7 cellular contexts compared by ENCODE assay signal in the genomic region with DNA sequence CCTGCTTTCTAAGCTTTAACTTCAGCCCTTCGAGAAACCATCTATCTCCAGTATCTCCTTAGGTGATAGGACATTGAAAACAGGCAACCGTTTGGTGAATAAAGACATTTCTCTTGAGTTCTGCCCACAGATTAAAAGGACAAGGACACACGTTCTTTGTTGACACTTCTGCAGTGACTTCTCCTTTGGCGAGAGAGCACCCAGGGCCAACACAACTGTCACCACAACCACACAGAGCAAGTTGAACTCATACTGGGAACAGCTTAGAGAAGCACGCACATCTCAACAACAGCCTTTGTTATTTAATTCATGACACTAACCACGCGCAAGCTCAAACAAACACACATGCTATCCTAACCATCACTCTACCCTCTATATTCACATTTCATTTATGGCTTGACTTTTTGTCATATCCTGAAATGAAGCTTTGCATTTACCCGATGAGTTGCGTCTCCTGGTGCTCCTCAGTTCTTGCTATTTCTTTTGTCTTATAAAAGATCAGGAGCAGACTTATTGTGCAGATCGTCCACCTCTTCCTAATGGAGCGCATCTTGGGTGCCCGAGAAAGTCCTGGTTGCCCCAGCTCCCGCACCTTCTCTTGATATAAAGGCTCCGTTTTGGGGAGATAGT. TPM values are rescaled to one million over a fixed set of nuclear protein-coding genes. Genes with fewer than 3 reads are reported as not detected.
DNase-seq lines count a peak whose midpoint lies in the region; ATAC-seq lines count a peak whose summit lies in the region.

No MANE protein-coding gene starts in this region.

- no peaks in the 10 kb centered on the region for H3K9me3 Mint-ChIP-seq in central memory CD8-positive, alpha-beta T cell

- H3K27ac Mint-ChIP-seq in central memory CD8-positive, alpha-beta T cell (ENCODE audit: low read depth), result peak overlapping the region; percentile 98

- peak overlapping the region; percentile 17 for H3K9ac ChIP-seq in HUES6 (ENCODE audit: low read length)

- peak; percentile 6 for ATAC-seq in central memory CD8-positive, alpha-beta T cell (replicated peaks; ENCODE audit: extremely low read depth, poor library complexity, severe bottlenecking)
- no peak for ATAC-seq in GM18867 (IDR thresholded peaks at IDR 0.05; ENCODE audit: unreplicated experiment)

- peaks cover 61% of the 10 kb centered on the region for H3K4me1 Mint-ChIP-seq in central memory CD8-positive, alpha-beta T cell

- peaks cover 26% of the 10 kb centered on the region for H3K4me1 ChIP-seq in HUES6 (ENCODE audit: control insufficient read depth, insufficient read depth, low read length)

- H3K36me3 Mint-ChIP-seq in central memory CD8-positive, alpha-beta T cell (ENCODE audit: insufficient read depth), result peaks cover 42% of the 10 kb centered on the region

- no peaks in the 10 kb centered on the region for H3K36me3 ChIP-seq in HUES6 (ENCODE audit: control insufficient read depth, insufficient read depth, low read length)

- no peaks in the 10 kb centered on the region for H3K27me3 Mint-ChIP-seq in central memory CD8-positive, alpha-beta T cell

- DNase-seq in SK-N-DZ (ENCODE audit: low spot score) (peak; percentile 32), lung microvascular endothelial cell (ENCODE audit: low read depth in 2 of 2) (peak; percentile 19 to 49), superior temporal gyrus (ENCODE audit: extremely low spot score) (peak; percentile 43), NCI-H2171 treated with DMSO at 0.1 percent for 48 hours (lab: John Stamatoyannopoulos, UW) (no peak)
- peak in 1 of 2 donors; percentile 45 for DNase-seq in central memory CD8-positive, alpha-beta T cell (ENCODE audit: low spot score in 2 of 2)

- H3K27ac ChIP-seq in HUES6 (ENCODE audit: low read depth, low read length), result no peak overlapping the region

- H3K4me3 Mint-ChIP-seq in central memory CD8-positive, alpha-beta T cell, result peak overlapping the region; percentile 99

- no peaks in the 10 kb centered on the region for H3K9me3 ChIP-seq in HUES6 (ENCODE audit: control insufficient read depth, insufficient read depth, low read depth, low read length)

- H3K4me3 ChIP-seq in HUES6 (ENCODE audit: low read depth, low read length), result peak overlapping the region; percentile 78

- H3K27me3 ChIP-seq in HUES6 (ENCODE audit: control insufficient read depth, insufficient read depth, low read length), result peaks cover 64% of the 10 kb centered on the region

RNA-seq across cellular contexts. Expression of gene ST8SIA4, which starts 0.6 kb away (rescaled TPM):
- polyA plus RNA-seq in SK-N-DZ (2014; cell fraction: cytosol; rRNA removed), result 9.1 and 10.3 TPM in 2 replicates
- 3.7 and 4.0 TPM in 2 replicates for polyA plus RNA-seq in SK-N-DZ (2014; cell fraction: nucleus; rRNA removed)
- 3.0 and 6.5 TPM in 2 replicates for total RNA-seq in lung microvascular endothelial cell
